1 cellular context compared by ENCODE assay signal in the genomic region with DNA sequence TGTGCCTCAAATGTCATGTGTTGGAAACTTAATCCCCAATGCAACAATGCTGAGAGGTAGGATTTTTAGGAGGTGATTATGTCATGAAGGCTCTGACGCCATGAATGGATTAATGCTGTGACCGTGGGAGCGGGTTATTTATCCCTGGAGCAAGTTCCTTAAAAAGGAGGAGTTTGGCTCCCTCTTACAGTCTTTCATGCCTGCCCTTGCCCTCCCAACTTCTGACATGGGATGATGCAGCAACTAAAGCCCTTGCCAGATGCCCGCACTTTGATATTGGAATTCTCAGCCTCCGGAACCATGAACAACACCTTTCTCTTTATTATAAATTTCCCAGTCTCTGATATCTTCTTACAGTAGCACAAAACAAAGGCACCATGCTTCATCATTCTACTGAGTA.
TF ChIP-seq lines count a peak whose summit lies in the region.

No MANE protein-coding gene starts in this region.

TF ChIP-seq in GM23338, 12 proteins besides CTCF, POLR2A, EP300 and RAD21 (continued from another document):
- TF ChIP-seq REST (IDR thresholded peaks at IDR 0.05; ENCODE audit: unreplicated experiment), result no peak
- TF ChIP-seq, protein P1, sequence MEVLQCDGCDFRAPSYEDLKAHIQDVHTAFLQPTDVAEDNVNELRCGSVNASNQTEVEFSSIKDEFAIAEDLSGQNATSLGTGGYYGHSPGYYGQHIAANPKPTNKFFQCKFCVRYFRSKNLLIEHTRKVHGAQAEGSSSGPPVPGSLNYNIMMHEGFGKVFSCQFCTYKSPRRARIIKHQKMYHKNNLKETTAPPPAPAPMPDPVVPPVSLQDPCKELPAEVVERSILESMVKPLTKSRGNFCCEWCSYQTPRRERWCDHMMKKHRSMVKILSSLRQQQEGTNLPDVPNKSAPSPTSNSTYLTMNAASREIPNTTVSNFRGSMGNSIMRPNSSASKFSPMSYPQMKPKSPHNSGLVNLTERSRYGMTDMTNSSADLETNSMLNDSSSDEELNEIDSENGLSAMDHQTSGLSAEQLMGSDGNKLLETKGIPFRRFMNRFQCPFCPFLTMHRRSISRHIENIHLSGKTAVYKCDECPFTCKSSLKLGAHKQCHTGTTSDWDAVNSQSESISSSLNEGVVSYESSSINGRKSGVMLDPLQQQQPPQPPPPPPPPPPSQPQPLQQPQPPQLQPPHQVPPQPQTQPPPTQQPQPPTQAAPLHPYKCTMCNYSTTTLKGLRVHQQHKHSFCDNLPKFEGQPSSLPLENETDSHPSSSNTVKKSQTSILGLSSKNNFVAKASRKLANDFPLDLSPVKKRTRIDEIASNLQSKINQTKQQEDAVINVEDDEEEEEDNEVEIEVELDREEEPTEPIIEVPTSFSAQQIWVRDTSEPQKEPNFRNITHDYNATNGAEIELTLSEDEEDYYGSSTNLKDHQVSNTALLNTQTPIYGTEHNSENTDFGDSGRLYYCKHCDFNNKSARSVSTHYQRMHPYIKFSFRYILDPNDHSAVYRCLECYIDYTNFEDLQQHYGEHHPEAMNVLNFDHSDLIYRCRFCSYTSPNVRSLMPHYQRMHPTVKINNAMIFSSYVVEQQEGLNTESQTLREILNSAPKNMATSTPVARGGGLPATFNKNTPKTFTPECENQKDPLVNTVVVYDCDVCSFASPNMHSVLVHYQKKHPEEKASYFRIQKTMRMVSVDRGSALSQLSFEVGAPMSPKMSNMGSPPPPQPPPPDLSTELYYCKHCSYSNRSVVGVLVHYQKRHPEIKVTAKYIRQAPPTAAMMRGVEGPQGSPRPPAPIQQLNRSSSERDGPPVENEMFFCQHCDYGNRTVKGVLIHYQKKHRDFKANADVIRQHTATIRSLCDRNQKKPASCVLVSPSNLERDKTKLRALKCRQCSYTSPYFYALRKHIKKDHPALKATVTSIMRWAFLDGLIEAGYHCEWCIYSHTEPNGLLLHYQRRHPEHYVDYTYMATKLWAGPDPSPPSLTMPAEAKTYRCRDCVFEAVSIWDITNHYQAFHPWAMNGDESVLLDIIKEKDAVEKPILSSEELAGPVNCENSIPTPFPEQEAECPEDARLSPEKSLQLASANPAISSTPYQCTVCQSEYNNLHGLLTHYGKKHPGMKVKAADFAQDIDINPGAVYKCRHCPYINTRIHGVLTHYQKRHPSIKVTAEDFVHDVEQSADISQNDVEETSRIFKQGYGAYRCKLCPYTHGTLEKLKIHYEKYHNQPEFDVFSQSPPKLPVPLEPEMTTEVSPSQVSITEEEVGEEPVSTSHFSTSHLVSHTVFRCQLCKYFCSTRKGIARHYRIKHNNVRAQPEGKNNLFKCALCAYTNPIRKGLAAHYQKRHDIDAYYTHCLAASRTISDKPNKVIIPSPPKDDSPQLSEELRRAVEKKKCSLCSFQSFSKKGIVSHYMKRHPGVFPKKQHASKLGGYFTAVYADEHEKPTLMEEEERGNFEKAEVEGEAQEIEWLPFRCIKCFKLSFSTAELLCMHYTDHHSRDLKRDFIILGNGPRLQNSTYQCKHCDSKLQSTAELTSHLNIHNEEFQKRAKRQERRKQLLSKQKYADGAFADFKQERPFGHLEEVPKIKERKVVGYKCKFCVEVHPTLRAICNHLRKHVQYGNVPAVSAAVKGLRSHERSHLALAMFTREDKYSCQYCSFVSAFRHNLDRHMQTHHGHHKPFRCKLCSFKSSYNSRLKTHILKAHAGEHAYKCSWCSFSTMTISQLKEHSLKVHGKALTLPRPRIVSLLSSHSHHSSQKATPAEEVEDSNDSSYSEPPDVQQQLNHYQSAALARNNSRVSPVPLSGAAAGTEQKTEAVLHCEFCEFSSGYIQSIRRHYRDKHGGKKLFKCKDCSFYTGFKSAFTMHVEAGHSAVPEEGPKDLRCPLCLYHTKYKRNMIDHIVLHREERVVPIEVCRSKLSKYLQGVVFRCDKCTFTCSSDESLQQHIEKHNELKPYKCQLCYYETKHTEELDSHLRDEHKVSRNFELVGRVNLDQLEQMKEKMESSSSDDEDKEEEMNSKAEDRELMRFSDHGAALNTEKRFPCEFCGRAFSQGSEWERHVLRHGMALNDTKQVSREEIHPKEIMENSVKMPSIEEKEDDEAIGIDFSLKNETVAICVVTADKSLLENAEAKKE (CRISPR knock-in tag; IDR thresholded peaks at IDR 0.05), result no peak
- TF ChIP-seq ZNF114 (CRISPR knock-in tag; IDR thresholded peaks at IDR 0.05), result no peak
- TF ChIP-seq NANOG (IDR thresholded peaks at IDR 0.05; ENCODE audit: borderline replicate concordance), result no peak
- no peak for TF ChIP-seq STAT1 (IDR thresholded peaks at IDR 0.05; ENCODE audit: unreplicated experiment)
- no peak for TF ChIP-seq EZH2 (IDR thresholded peaks at IDR 0.05; ENCODE audit: low read depth, unreplicated experiment)
- TF ChIP-seq ZNF331 (CRISPR knock-in tag; IDR thresholded peaks at IDR 0.05; ENCODE audit: low read depth), result no peak
- TF ChIP-seq POLR2AphosphoS5 (IDR thresholded peaks at IDR 0.05; ENCODE audit: low read depth), result no peak
- no peak for TF ChIP-seq JUNB (IDR thresholded peaks at IDR 0.05; ENCODE audit: unreplicated experiment)
